Comparison of ENCODE assay signal across 8 cellular contexts in the genomic region with DNA sequence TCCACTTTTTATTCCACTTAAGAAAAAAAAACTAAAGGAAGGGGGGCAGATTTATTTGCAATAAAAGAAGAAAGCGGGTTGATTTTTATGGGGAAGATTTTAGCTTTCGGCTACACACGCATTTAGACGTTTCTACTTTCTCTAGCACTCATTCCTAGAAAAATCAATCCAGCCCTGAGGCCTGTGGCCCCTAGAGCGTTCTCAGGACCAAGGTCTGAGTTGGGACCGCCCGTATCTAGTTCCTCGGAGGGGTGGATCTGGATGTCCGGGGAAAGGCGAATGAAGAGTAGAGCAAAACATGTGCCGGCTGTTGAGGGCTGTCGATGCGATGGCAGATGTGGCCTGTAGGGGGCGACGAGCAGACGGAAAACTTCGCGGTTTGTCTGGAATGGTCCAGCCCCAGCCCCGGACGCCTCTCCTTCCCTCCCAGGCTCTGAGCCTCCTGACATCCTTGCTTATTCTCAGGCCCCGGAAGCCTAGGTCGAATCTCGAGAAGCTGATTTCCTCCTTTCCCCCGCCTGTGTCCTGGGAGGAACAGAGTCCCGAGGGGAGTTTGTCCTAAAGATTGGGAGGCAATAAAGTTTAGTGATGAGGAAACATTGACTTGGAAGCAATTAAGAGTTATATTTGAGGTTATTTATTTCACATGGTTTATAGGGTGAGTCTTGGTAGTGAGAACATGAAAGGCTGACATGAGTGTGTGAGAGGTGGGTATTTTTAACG. TPM values are rescaled to one million over a fixed set of nuclear protein-coding genes. Genes with fewer than 3 reads are reported as not detected.
DNase-seq lines count a peak whose midpoint lies in the region; ATAC-seq lines count a peak whose summit lies in the region.

No MANE protein-coding gene starts in this region.

- peak; percentile 42 for ATAC-seq in HG03039 (IDR thresholded peaks at IDR 0.05; ENCODE audit: unreplicated experiment)

- DNase-seq in A172 (ENCODE audit: low spot score) (peak; percentile 56), Daoy (ENCODE audit: low read depth) (peak; percentile 77), NCI-H748 treated with DMSO at 0.1 percent for 48 hours (lab: John Stamatoyannopoulos, UW) (peak; percentile 44), amniotic epithelial cell (ENCODE audit: low read depth) (peak; percentile 43), iPS DF 19.7 (ENCODE audit: low read depth, low spot score) (peak; percentile 83), NCI-H128 (lab: John Stamatoyannopoulos, UW; ENCODE audit: unreplicated experiment) (no peak)
- peak; percentile 36 for DNase-seq in stimulated activated CD4-positive, alpha-beta T cell treated with anti-CD3 and anti-CD28 coated beads, Interleukin-4, amount 100 ng/mL, for 24 hours

RNA-seq across cellular contexts. Expression of gene FOXD3, which starts 5.2 kb away (rescaled TPM):
- 0.17 TPM in 1 of 2 replicates, not detected in the other for total RNA-seq in A172 (2014; rRNA removed; shearing (Covaris generic))
- 0.12 and 3.4 TPM in 2 replicates for total RNA-seq in Daoy (2014; rRNA removed; shearing (Covaris generic))

RNA-seq across cellular contexts. Expression of gene ALG6, which starts 39.8 kb away (rescaled TPM):
- 19.5 and 20.0 TPM in 2 replicates for total RNA-seq in A172 (2014; rRNA removed; shearing (Covaris generic))
- total RNA-seq in Daoy (2014; rRNA removed; shearing (Covaris generic)) = 15.8 and 19.9 TPM in 2 replicates
